Comparison of ENCODE assay signal across 20 cellular contexts in genomic region chr6:45643136-45643535, GRCh38.
"Had no signal": no experiment of that assay in that cellular context is flagged by ENCODE, and none has a peak within 500 bp of the region (broad histone marks: within the 10 kb centered on the region; RNA-seq: fewer than 3 reads in every experiment).

No MANE protein-coding gene starts in this region.

- H2AFZ ChIP-seq: hepatocyte had no signal

- H3K4me1 ChIP-seq: right atrium auricular region, tibial artery, upper lobe of right lung had no signal

- H3K36me3 ChIP-seq: ovary, right atrium auricular region, sigmoid colon, tibial artery, upper lobe of right lung had no signal

- FAIRE-seq: endothelial cell of umbilical vein had no signal

- H3K27ac ChIP-seq: hepatocyte, ovary, right atrium auricular region, sigmoid colon, skin epidermis, tibial artery, upper lobe of right lung had no signal

- H3K4me2 ChIP-seq: hepatocyte had no signal

- H3K36me3 Mint-ChIP-seq: naive thymus-derived CD8-positive, alpha-beta T cell had no signal

- H3K27ac Mint-ChIP-seq: endodermal cell had no signal

- H3K9me3 Mint-ChIP-seq: endodermal cell; naive thymus-derived CD8-positive, alpha-beta T cell had no signal

- H3K4me3 ChIP-seq: hepatocyte, mucosa of descending colon, ovary, right atrium auricular region, sigmoid colon, skin epidermis, tibial artery, upper lobe of right lung had no signal

- H3K27me3 Mint-ChIP-seq: naive thymus-derived CD8-positive, alpha-beta T cell had no signal

- DNase-seq: dermis blood vessel endothelial cell; endodermal cell; erythroblast; foreskin melanocyte; head of caudate nucleus; kidney glomerular epithelial cell; mammary epithelial cell; mucosa of descending colon; naive thymus-derived CD8-positive, alpha-beta T cell; nucleus accumbens; ovary; sigmoid colon; stimulated activated naive CD8-positive, alpha-beta T cell treated with anti-CD3 and anti-CD28 coated beads, Interleukin-15, Interleukin-2, amounts not matched to agents 100 U/mL and 50 U/mL, for 24 hours; tibial artery; upper lobe of right lung had no signal

- ATAC-seq: left lobe of liver; mucosa of descending colon; naive thymus-derived CD8-positive, alpha-beta T cell; stimulated activated naive CD8-positive, alpha-beta T cell treated with anti-CD3 and anti-CD28 coated beads, Interleukin-15, Interleukin-2, amounts not matched to agents 100 U/mL and 50 U/mL, for 24 hours; upper lobe of right lung had no signal

- H3K79me2 ChIP-seq: hepatocyte had no signal

- H3K4me3 Mint-ChIP-seq: endodermal cell; naive thymus-derived CD8-positive, alpha-beta T cell had no signal

- H3K9me3 ChIP-seq: mucosa of descending colon, ovary, right atrium auricular region, sigmoid colon, tibial artery, upper lobe of right lung had no signal

- H3K27me3 ChIP-seq: ovary, right atrium auricular region, sigmoid colon, upper lobe of right lung had no signal
